Comparison of ENCODE assay signal across 22 cellular contexts in the genomic region with DNA sequence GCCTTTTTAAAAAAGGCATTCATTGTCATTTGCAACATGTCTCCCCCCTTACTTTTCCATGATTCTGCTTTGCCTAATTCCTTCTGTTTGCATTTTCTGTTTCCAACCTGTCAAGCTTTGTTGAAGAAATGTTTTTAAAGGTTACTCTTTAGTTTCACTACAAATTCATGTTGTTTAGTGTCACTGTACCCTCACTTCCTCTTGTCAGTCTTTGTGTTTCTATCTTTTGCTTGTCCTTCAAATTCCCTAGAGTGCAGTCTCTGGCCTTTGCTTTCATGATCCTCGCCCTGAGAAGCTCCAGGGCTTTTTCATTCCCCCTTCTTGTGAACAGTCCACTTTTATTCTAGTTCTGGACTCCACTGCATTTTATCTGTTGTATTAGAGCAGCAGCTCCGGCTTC.
"Had no signal": no experiment of that assay in that cellular context is flagged by ENCODE, and none has a peak within 500 bp of the region (broad histone marks: within the 10 kb centered on the region; RNA-seq: fewer than 3 reads in every experiment).

No MANE protein-coding gene starts in this region.

- H3K9me3 ChIP-seq: gastroesophageal sphincter, ovary, prostate gland, spleen, tibial artery had no signal

- H3K4me1 ChIP-seq: gastroesophageal sphincter, prostate gland, spleen, tibial artery had no signal

- H3K36me3 ChIP-seq: ovary had no signal

- H3K27ac Mint-ChIP-seq: activated naive CD4-positive, alpha-beta T cell treated with anti-CD3 and anti-CD28 coated beads for 36 hours; activated naive CD8-positive, alpha-beta T cell treated with anti-CD3 and anti-CD28 coated beads, Interleukin-2, amount 10 ng/mL, durations not matched to agents 7 days and 5 days; natural killer cell; stimulated activated naive CD8-positive, alpha-beta T cell treated with anti-CD3 and anti-CD28 coated beads, Interleukin-15, amount 100 ng/mL, for 72 hours; WTC11 had no signal

- DNase-seq: activated CD4-positive, alpha-beta T cell treated with anti-CD3 and anti-CD28 coated beads, Interleukin-2, amount 50 U/mL, for 4 hours; activated CD8-positive, alpha-beta memory T cell treated with anti-CD3 and anti-CD28 coated beads, Interleukin-2, amount 50 U/mL, for 48 hours; activated effector memory CD4-positive, alpha-beta T cell treated with Interleukin-2 at 50 U/mL for 16 hours; activated naive CD4-positive, alpha-beta T cell treated with anti-CD3 and anti-CD28 coated beads for 36 hours; activated naive CD8-positive, alpha-beta T cell treated with anti-CD3 and anti-CD28 coated beads, Interleukin-2, amount 10 ng/mL, durations not matched to agents 7 days and 5 days; activated T-cell treated with anti-CD3 and anti-CD28 coated beads, Interleukin-2, amount 50 U/mL, for 48 hours; amniotic stem cell; cerebellar nuclear complex; head of caudate nucleus; hypothalamus; midbrain; natural killer cell; ovary; spleen; stimulated activated CD4-positive, alpha-beta T cell treated with anti-CD3 and anti-CD28 coated beads, Interleukin-4, amount 100 ng/mL, for 1 hour; stimulated activated naive CD8-positive, alpha-beta T cell treated with anti-CD3 and anti-CD28 coated beads, Interleukin-15, amount 100 ng/mL, for 72 hours; tibial artery had no signal

- H3K4me1 Mint-ChIP-seq: WTC11 had no signal

- H3K27me3 Mint-ChIP-seq: activated naive CD8-positive, alpha-beta T cell treated with anti-CD3 and anti-CD28 coated beads, Interleukin-2, amount 10 ng/mL, durations not matched to agents 7 days and 5 days; stimulated activated naive CD8-positive, alpha-beta T cell treated with anti-CD3 and anti-CD28 coated beads, Interleukin-15, amount 100 ng/mL, for 72 hours had no signal

- H3K9me3 Mint-ChIP-seq: activated naive CD4-positive, alpha-beta T cell treated with anti-CD3 and anti-CD28 coated beads for 36 hours; activated naive CD8-positive, alpha-beta T cell treated with anti-CD3 and anti-CD28 coated beads, Interleukin-2, amount 10 ng/mL, durations not matched to agents 7 days and 5 days; natural killer cell; stimulated activated naive CD8-positive, alpha-beta T cell treated with anti-CD3 and anti-CD28 coated beads, Interleukin-15, amount 100 ng/mL, for 72 hours; WTC11 had no signal

- H3K4me3 Mint-ChIP-seq: activated naive CD4-positive, alpha-beta T cell treated with anti-CD3 and anti-CD28 coated beads for 36 hours; activated naive CD8-positive, alpha-beta T cell treated with anti-CD3 and anti-CD28 coated beads, Interleukin-2, amount 10 ng/mL, durations not matched to agents 7 days and 5 days; natural killer cell; stimulated activated naive CD8-positive, alpha-beta T cell treated with anti-CD3 and anti-CD28 coated beads, Interleukin-15, amount 100 ng/mL, for 72 hours; WTC11 had no signal

- H3K27ac ChIP-seq: coronary artery, epithelial cell of prostate, gastroesophageal sphincter, ovary, prostate gland, spleen, tibial artery had no signal

- H3K4me3 ChIP-seq: coronary artery, gastroesophageal sphincter, ovary, prostate gland, spleen, tibial artery had no signal

- H3K27me3 ChIP-seq: gastroesophageal sphincter, ovary, spleen, tibial artery had no signal

- ATAC-seq: gastroesophageal sphincter; natural killer cell; stimulated activated naive CD8-positive, alpha-beta T cell treated with anti-CD3 and anti-CD28 coated beads, Interleukin-15, amount 100 ng/mL, for 72 hours; WTC11 had no signal
